1 cellular context compared by ENCODE assay signal in genomic region chr19:46221981-46222610, GRCh38.
TF ChIP-seq lines count a peak whose summit lies in the region.

No MANE protein-coding gene starts in this region.

TF ChIP-seq in H1, 55 proteins besides CTCF, POLR2A, EP300 and RAD21:
- TF ChIP-seq SAP30 (IDR thresholded peaks at IDR 0.05; ENCODE audit: insufficient read depth, insufficient replicate concordance, low read length) (peak; percentile 70), BACH1 (IDR thresholded peaks at IDR 0.05; ENCODE audit: low read length) (peak; percentile 92), TEAD4 (IDR thresholded peaks at IDR 0.05; ENCODE audit: low read depth, low read length) (peak; percentile 84), BCL11A (IDR thresholded peaks at IDR 0.05; ENCODE audit: low read depth in 2 of 2, low read length in 2 of 2) (no peak), MAFK (IDR thresholded peaks at IDR 0.05; ENCODE audit: low read depth, low read length) (peak; percentile 30; the same call in 1 of the 2 replicates), SRF (IDR thresholded peaks at IDR 0.05; ENCODE audit: low read depth, low read length) (no peak), BRCA1 (IDR thresholded peaks at IDR 0.05; ENCODE audit: low read depth, low read length) (no peak), SIN3A (conservative IDR thresholded peaks at IDR 0.05 in 1 of 2, IDR thresholded peaks at IDR 0.05 in 1 of 2; ENCODE audit: low read depth in 1 of 2, low read length in 2 of 2) (peak; percentile 97 to 99)
